In genomic region chr5:36882250-36882649, GRCh38 we compare ENCODE assay signal across 1 cellular context.
TF ChIP-seq lines count a peak whose summit lies in the region.

No MANE protein-coding gene starts in this region.

TF ChIP-seq in GM12878, 131 proteins besides CTCF, POLR2A, EP300 and RAD21 (continued from another document and continues in another):
- TF ChIP-seq E2F8 (IDR thresholded peaks at IDR 0.05; ENCODE audit: low read depth, partially characterized antibody) (no peak), MYC (IDR thresholded peaks at IDR 0.05; ENCODE audit: insufficient read depth, insufficient read length, insufficient replicate concordance, low read length, severe bottlenecking) (no peak), PBX3 (IDR thresholded peaks at IDR 0.05; ENCODE audit: insufficient replicate concordance, low read depth, low read length) (no peak), CEBPB (IDR thresholded peaks at IDR 0.05; ENCODE audit: borderline replicate concordance in 1 of 2, low read depth in 2 of 2, low read length in 2 of 2) (no peak), HDAC2 (IDR thresholded peaks at IDR 0.05) (no peak), EED (IDR thresholded peaks at IDR 0.05; ENCODE audit: low read depth) (no peak), BMI1 (IDR thresholded peaks at IDR 0.05; ENCODE audit: borderline replicate concordance) (no peak), RELB (IDR thresholded peaks at IDR 0.05; ENCODE audit: low read depth) (peak; percentile 56), EGR1 (IDR thresholded peaks at IDR 0.05; ENCODE audit: borderline replicate concordance in 1 of 2, low read depth in 2 of 2, low read length in 2 of 2) (no peak), SUPT20H (IDR thresholded peaks at IDR 0.05; ENCODE audit: borderline replicate concordance, control insufficient read depth, low read depth, low read length) (no peak), IRF3 (IDR thresholded peaks at IDR 0.05) (no peak), TCF12 (IDR thresholded peaks at IDR 0.05; ENCODE audit: low read depth, low read length) (no peak), PML (IDR thresholded peaks at IDR 0.05; ENCODE audit: low read length) (no peak), NR2F1 (conservative IDR thresholded peaks at IDR 0.05) (0 out of 2 replicates have a peak, but pooled peaks have one; percentile 11), PAX5 (IDR thresholded peaks at IDR 0.05; ENCODE audit: borderline replicate concordance, low read depth, low read length) (no peak), ZBTB4 (CRISPR knock-in tag; IDR thresholded peaks at IDR 0.05) (no peak), TBL1XR1 (IDR thresholded peaks at IDR 0.05; ENCODE audit: low read depth, low read length) (no peak), ZZZ3 (IDR thresholded peaks at IDR 0.05; ENCODE audit: control insufficient read depth, insufficient read length, low read depth) (no peak), BCL3 (IDR thresholded peaks at IDR 0.05; ENCODE audit: borderline replicate concordance, insufficient read depth, low read depth, low read length, poor library complexity, severe bottlenecking) (no peak), ZNF24 (IDR thresholded peaks at IDR 0.05) (0 out of 2 replicates have a peak, but pooled peaks have one; percentile 30), JUND (IDR thresholded peaks at IDR 0.05; ENCODE audit: low read depth, low read length) (no peak), NR2C2 (IDR thresholded peaks at IDR 0.05; ENCODE audit: borderline replicate concordance, control insufficient read depth, insufficient read length, low read depth) (no peak), SP1 (IDR thresholded peaks at IDR 0.05; ENCODE audit: low read depth, low read length) (no peak), ZNF384 (IDR thresholded peaks at IDR 0.05; ENCODE audit: borderline replicate concordance, low read depth, low read length) (no peak), ATF3 (IDR thresholded peaks at IDR 0.05; ENCODE audit: borderline replicate concordance, extremely low read depth, low read depth, low read length) (no peak), NKRF (conservative IDR thresholded peaks at IDR 0.05) (no peak), SMC3 (IDR thresholded peaks at IDR 0.05; ENCODE audit: borderline replicate concordance, low read length) (no peak), NBN (IDR thresholded peaks at IDR 0.05) (peak; percentile 47; the same call in 1 of the 2 replicates), NFYA (IDR thresholded peaks at IDR 0.05; ENCODE audit: borderline replicate concordance, low read depth, low read length) (no peak), CBFB (IDR thresholded peaks at IDR 0.05; ENCODE audit: low read depth) (no peak), SPI1 (IDR thresholded peaks at IDR 0.05; ENCODE audit: borderline replicate concordance, insufficient read depth, low read depth, low read length) (peak; percentile 59; the same call in 1 of the 2 replicates), BRCA1 (IDR thresholded peaks at IDR 0.05; ENCODE audit: low read depth, low read length) (no peak), RUNX3 (IDR thresholded peaks at IDR 0.05; ENCODE audit: low read length) (no peak), RBBP5 (conservative IDR thresholded peaks at IDR 0.05) (no peak), SREBF2 (IDR thresholded peaks at IDR 0.05; ENCODE audit: low read length) (no peak), NR2C1 (IDR thresholded peaks at IDR 0.05) (no peak), NFIC (IDR thresholded peaks at IDR 0.05; ENCODE audit: low read depth, low read length) (0 out of 2 replicates have a peak, but pooled peaks have one; percentile 5), IKZF1 (conservative IDR thresholded peaks at IDR 0.05) (no peak), ZBED1 (IDR thresholded peaks at IDR 0.05; ENCODE audit: borderline replicate concordance) (peak; percentile 85; the same call in 1 of the 2 replicates), LARP7 (IDR thresholded peaks at IDR 0.05) (no peak), CEBPZ (IDR thresholded peaks at IDR 0.05; ENCODE audit: low read depth, low read length) (no peak), FOS (IDR thresholded peaks at IDR 0.05; ENCODE audit: borderline replicate concordance, extremely low read depth, insufficient read length) (no peak), BCL11A (IDR thresholded peaks at IDR 0.05; ENCODE audit: low read depth, low read length) (no peak), POLR2AphosphoS5 (IDR thresholded peaks at IDR 0.05; ENCODE audit: low read length) (no peak), BHLHE40 (IDR thresholded peaks at IDR 0.05; ENCODE audit: borderline replicate concordance in 1 of 2, low read depth in 2 of 2, low read length in 1 of 2) (no peak), HDGF (IDR thresholded peaks at IDR 0.05) (no peak), SIN3A (IDR thresholded peaks at IDR 0.05; ENCODE audit: low read depth, low read length) (no peak), TAF1 (IDR thresholded peaks at IDR 0.05; ENCODE audit: borderline replicate concordance, low read depth, low read length) (no peak)
